In genomic region chr3:126057936-126058335, GRCh38 we compare ENCODE assay signal across 22 cellular contexts. TPM values are rescaled to one million over a fixed set of nuclear protein-coding genes. Genes with fewer than 3 reads are reported as not detected.
DNase-seq lines count a peak whose midpoint lies in the region; ATAC-seq, FAIRE-seq and TF ChIP-seq lines count a peak whose summit lies in the region.
"Had no signal": no experiment of that assay in that cellular context is flagged by ENCODE, and none has a peak within 500 bp of the region (broad histone marks: within the 10 kb centered on the region; RNA-seq: fewer than 3 reads in every experiment).

No MANE protein-coding gene starts in this region.

- no peaks in the 10 kb centered on the region for H4K20me1 ChIP-seq in GM23338 (replicated peaks; ENCODE audit: insufficient read depth)

- intact Hi-C loops in Caco-2 (cut with micrococcal nuclease; ENCODE audit: unreplicated experiment) (no loop called here), posterior vena cava (cut with DNase I) (no loop called here)

- H3K27me3 Mint-ChIP-seq in Caco-2 (ENCODE audit: insufficient read depth, unreplicated experiment) (no peaks in the 10 kb centered on the region), GM23338 (ENCODE audit: insufficient read depth, low read depth, poor library complexity) (peaks cover 6% of the 10 kb centered on the region)
- H3K27me3 Mint-ChIP-seq in central memory CD8-positive, alpha-beta T cell, result no peaks in the 10 kb centered on the region
- H3K27me3 Mint-ChIP-seq: CD4-positive, CD25-positive, alpha-beta regulatory T cell had no signal

- H3K4me1 Mint-ChIP-seq in Caco-2 (ENCODE audit: low read depth, unreplicated experiment) (peaks cover 20% of the 10 kb centered on the region), GM23338 (peaks cover 7% of the 10 kb centered on the region)
- H3K4me1 Mint-ChIP-seq in central memory CD8-positive, alpha-beta T cell, result peaks cover 19% of the 10 kb centered on the region

- no peaks in the 10 kb centered on the region for H3F3A ChIP-seq in GM23338 (replicated peaks; ENCODE audit: low read depth)

- H3K36me3 ChIP-seq in Caco-2 (ENCODE audit: control insufficient read depth, insufficient read depth, low read length) (no peaks in the 10 kb centered on the region; the same call in none of the 2 replicates), GM23338 (ENCODE audit: insufficient read depth) (no peaks in the 10 kb centered on the region)

- TF ChIP-seq CTCF in Caco-2 (IDR thresholded peaks at IDR 0.05; ENCODE audit: insufficient read depth in 1 of 2, low read depth in 1 of 2, low read length in 1 of 2, severe bottlenecking in 1 of 2, unreplicated experiment in 1 of 2) (no peak), GM23338 (conservative IDR thresholded peaks at IDR 0.05; ENCODE audit: low read depth in 2 of 2) (no peak)

- no peaks in the 10 kb centered on the region for H3K9me3 Mint-ChIP-seq in Caco-2 (ENCODE audit: unreplicated experiment)
- H3K9me3 Mint-ChIP-seq in central memory CD8-positive, alpha-beta T cell, result no peaks in the 10 kb centered on the region
- H3K9me3 Mint-ChIP-seq in GM23338, result no peaks in the 10 kb centered on the region

- H3K27ac Mint-ChIP-seq in Caco-2 (ENCODE audit: unreplicated experiment) (peak overlapping the region; percentile 83), GM23338 (no peak overlapping the region)
- H3K27ac Mint-ChIP-seq in central memory CD8-positive, alpha-beta T cell (ENCODE audit: low read depth), result peak overlapping the region; percentile 27

- H3K4me3 Mint-ChIP-seq in Caco-2 (ENCODE audit: unreplicated experiment) (no peak overlapping the region), GM23338 (no peak overlapping the region)
- no peak overlapping the region for H3K4me3 Mint-ChIP-seq in central memory CD8-positive, alpha-beta T cell

- CTCF ChIA-PET in Caco-2 (lab: Charles Lee), result no interaction called here

- DNase-seq in Caco-2 (no peak), D341Med (ENCODE audit: low spot score) (peak; percentile 9), posterior vena cava (ENCODE audit: low spot score) (peak; percentile 43), NAMALWA (ENCODE audit: low spot score) (no peak), urothelium cell line (ENCODE audit: low spot score) (no peak), GM23338 (ENCODE audit: low spot score) (no peak)
- DNase-seq in central memory CD8-positive, alpha-beta T cell (ENCODE audit: low spot score in 2 of 2), result no peak
- DNase-seq: CD4-positive, CD25-positive, alpha-beta regulatory T cell; DND-41; KG1; NCI-H1105; NCI-H146; NCI-H2029 treated with DMSO at 0.1 percent for 48 hours; NCI-H226; NCI-H510A treated with DMSO at 0.1 percent for 48 hours; NCI-H748 treated with DMSO at 0.1 percent for 48 hours; SHP77 had no signal

- no peaks in the 10 kb centered on the region for H3K9me3 ChIP-seq in Caco-2

- no peak for FAIRE-seq in urothelium cell line (lab: Jason Lieb, UNC)
- FAIRE-seq: GM12892, H1, HTR-8/SVneo, RCC 7860 had no signal

- H3K27ac ChIP-seq in GM23338 (ENCODE audit: low read depth), result no peak overlapping the region

- ATAC-seq in central memory CD8-positive, alpha-beta T cell (replicated peaks; ENCODE audit: extremely low read depth, poor library complexity, severe bottlenecking), result no peak
- no peak for ATAC-seq in GM23338
- ATAC-seq: HCT116 had no signal

- H3K36me3 Mint-ChIP-seq in Caco-2 (ENCODE audit: insufficient read depth, unreplicated experiment) (no peaks in the 10 kb centered on the region), GM23338 (ENCODE audit: low read depth) (no peaks in the 10 kb centered on the region; the same call in 2 of the 3 replicates)
- H3K36me3 Mint-ChIP-seq in central memory CD8-positive, alpha-beta T cell (ENCODE audit: insufficient read depth), result peaks cover 2% of the 10 kb centered on the region

- H3K4me1 ChIP-seq in Caco-2 (peaks cover 15% of the 10 kb centered on the region), GM23338 (ENCODE audit: insufficient read depth) (no peaks in the 10 kb centered on the region)

- no peaks in the 10 kb centered on the region for H3K79me2 ChIP-seq in GM23338 (replicated peaks; ENCODE audit: insufficient read depth)

- no peak overlapping the region for H3K4me2 ChIP-seq in GM23338

- H3K27me3 ChIP-seq in Caco-2 (replicated peaks; ENCODE audit: control insufficient read depth, insufficient read depth, low read length) (no peaks in the 10 kb centered on the region), GM23338 (ENCODE audit: insufficient read depth) (no peaks in the 10 kb centered on the region)

- no TSS peak for BruUV-seq in Caco-2 (replicated peaks; lab: Mats Ljungman, UMichigan)

- H2AFZ ChIP-seq in GM23338, result no peak overlapping the region

- H3K4me3 ChIP-seq in Caco-2 (ENCODE audit: low read depth, low read length), result no peak overlapping the region
- no peak overlapping the region for H3K4me3 ChIP-seq in GM23338

- POLR2A ChIA-PET in Caco-2 (lab: Charles Lee), result no interaction called here

- no peaks in the 10 kb centered on the region for H3K9me2 ChIP-seq in GM23338 (ENCODE audit: insufficient read depth)

TF ChIP-seq in GM23338, 12 proteins besides CTCF, POLR2A, EP300 and RAD21:
- TF ChIP-seq NANOG (IDR thresholded peaks at IDR 0.05; ENCODE audit: borderline replicate concordance), result no peak
- TF ChIP-seq POLR2AphosphoS5 (IDR thresholded peaks at IDR 0.05; ENCODE audit: low read depth), result no peak
TF ChIP-seq in GM23338: peak in this region for 0.

RNA-seq across cellular contexts. Expression of gene SLC41A3, which starts 26.0 kb away (rescaled TPM):
- 38.0 and 41.3 TPM in 2 replicates for total RNA-seq in Caco-2 (2022)
- total RNA-seq in posterior vena cava, result 10 to 100 TPM; 44.7 to 49.0 TPM
- total RNA-seq in GM23338 (2014; rRNA removed; shearing (Covaris generic)), result 27.3 and 29.8 TPM in 2 replicates
- 12.1 and 13.4 TPM in 2 replicates for polyA plus RNA-seq in GM23338 (2016; fragmentation: Nextera tagmentation; extraction: Ambion mirVana)

Comparison
In these comparisons a context has a peak if more than half of its experiments do, and no peak if none do; other contexts are left out.
1. DNase-seq: peak in D341Med (single experiment) and posterior vena cava (single experiment); none in Caco-2 (0 of 2), central memory CD8-positive, alpha-beta T cell (0 of 2), NAMALWA (single experiment), urothelium cell line (single experiment) and GM23338 (single experiment).